Comparison of ENCODE assay signal across 10 cellular contexts in genomic region chr2:182101263-182101662, GRCh38.
DNase-seq lines count a peak whose midpoint lies in the region; ATAC-seq, FAIRE-seq and TF ChIP-seq lines count a peak whose summit lies in the region.
"Had no signal": no experiment of that assay in that cellular context is flagged by ENCODE, and none has a peak within 500 bp of the region (broad histone marks: within the 10 kb centered on the region; RNA-seq: fewer than 3 reads in every experiment).

No MANE protein-coding gene starts in this region.

- no peaks in the 10 kb centered on the region for H3K27me3 ChIP-seq in HepG2 (ENCODE audit: control insufficient read depth in 1 of 2, insufficient read depth in 2 of 2, low read length in 2 of 2)
- H3K27me3 ChIP-seq in right lobe of liver = no peaks in the 10 kb centered on the region

- no peak for TF ChIP-seq EP300 in HepG2 (IDR thresholded peaks at IDR 0.05; ENCODE audit: low read depth in 2 of 2, low read length in 2 of 2)
- no peak for TF ChIP-seq EP300 in HepG2 (CRISPR knock-in tag; IDR thresholded peaks at IDR 0.05; ENCODE audit: borderline replicate concordance)

- H4K20me1 ChIP-seq in HepG2 (ENCODE audit: insufficient read depth, low read length) = no peaks in the 10 kb centered on the region

- H2AFZ ChIP-seq in HepG2 (ENCODE audit: low read length) = no peak overlapping the region

- H3K27ac ChIP-seq in HepG2 (ENCODE audit: extremely low read length, insufficient read depth, low read length) (no peak overlapping the region), right lobe of liver (no peak overlapping the region)

- no peak for TF ChIP-seq RAD21 in HepG2 (CRISPR knock-in tag; IDR thresholded peaks at IDR 0.05)

- no peak for TF ChIP-seq POLR2A in HepG2 (IDR thresholded peaks at IDR 0.05; ENCODE audit: insufficient read depth in 1 of 2, low read depth in 2 of 2, low read length in 2 of 2)
- TF ChIP-seq POLR2A in right lobe of liver (IDR thresholded peaks at IDR 0.05) = no peak

- in situ Hi-C loops in HepG2 (cut with HindIII; ENCODE audit: extremely low pct_ligation_motif_present, low pct_unique_long_range_greater_than_20kb) = no loop called here

- H3K9me3 ChIP-seq in HepG2 (ENCODE audit: low read length) (no peaks in the 10 kb centered on the region), right lobe of liver (no peaks in the 10 kb centered on the region)

- TF ChIP-seq CTCF in HepG2 (CRISPR knock-in tag; IDR thresholded peaks at IDR 0.05) (no peak), right lobe of liver (IDR thresholded peaks at IDR 0.05) (peak in 1 of 4 donors; percentile 14), cardiac fibroblast (IDR thresholded peaks at IDR 0.05; ENCODE audit: low read depth, low read length) (peak; percentile 15)

- no peaks in the 10 kb centered on the region for H3K79me2 ChIP-seq in HepG2 (ENCODE audit: insufficient read depth, low read length)

- H3K4me3 ChIP-seq in HepG2 (replicated peaks in 1 of 3; ENCODE audit: insufficient read depth in 1 of 3, low read depth in 2 of 3, low read length in 3 of 3) (no peak overlapping the region), right lobe of liver (no peak overlapping the region), cardiac fibroblast (replicated peaks in 1 of 2; ENCODE audit: low read depth in 2 of 2, low read length in 2 of 2) (no peak overlapping the region)

- POLR2A ChIA-PET in HepG2 (lab: Yijun Ruan, JAX) = no interaction called here

- DNase-seq in HepG2 (ENCODE audit: low spot score) = peak; percentile 13
- DNase-seq in right lobe of liver = no peak
- peak; percentile 15 for DNase-seq in HuH-7 (ENCODE audit: low spot score)
- DNase-seq in cardiac fibroblast (ENCODE audit: low read depth in 2 of 2) = peak in 1 of 2 donors; percentile 14
- no peak for DNase-seq in HK-2 (ENCODE audit: unreplicated experiment)
- DNase-seq in activated effector memory CD4-positive, alpha-beta T cell treated with Interleukin-2 at 50 U/mL for 16 hours = no peak
- DNase-seq in NCI-H345 treated with DMSO at 0.1 percent for 48 hours (lab: John Stamatoyannopoulos, UW; ENCODE audit: unreplicated experiment) = no peak
- DNase-seq in cerebellar nuclear complex (lab: John Stamatoyannopoulos, UW) = no peak
- DNase-seq: NCI-H1436 had no signal

- H3K4me2 ChIP-seq in HepG2 (ENCODE audit: low read depth, low read length) = no peak overlapping the region

- BruUV-seq in HepG2 (replicated peaks; lab: Mats Ljungman, UMichigan) = no TSS peak

- CTCF ChIA-PET in HepG2 (lab: Yijun Ruan, JAX; ENCODE audit: low intra/inter-chr PET ratio, low total read pairs) = no interaction called here

- FAIRE-seq in HepG2 (lab: Jason Lieb, UNC) = no peak

- H3K36me3 ChIP-seq in HepG2 (replicated peaks in 1 of 2; ENCODE audit: control insufficient read depth in 1 of 2, insufficient read depth in 2 of 2, low read length in 2 of 2) (no peaks in the 10 kb centered on the region), right lobe of liver (no peaks in the 10 kb centered on the region)

- peaks cover 6% of the 10 kb centered on the region; the same call in 1 of the 2 replicates for H3K4me1 ChIP-seq in HepG2 (ENCODE audit: insufficient read depth, low read length)
- H3K4me1 ChIP-seq in right lobe of liver = no peaks in the 10 kb centered on the region

- no peak overlapping the region for H3K9ac ChIP-seq in HepG2 (ENCODE audit: insufficient read depth, low read depth, low read length)

- intact Hi-C loops in HepG2 (cut with micrococcal nuclease; ENCODE audit: unreplicated experiment) (no loop called here), right lobe of liver (cut with DNase I) (no loop called here)

- ATAC-seq in HepG2 = peak; percentile 87
- ATAC-seq in right lobe of liver = no peak
- ATAC-seq: stimulated activated memory B cell treated with anti-CD40 and anti-IgM and Interleukin-4, amounts not matched to agents 10 μg/mL and 1 μg/mL and 100 μg/mL, for 72 hours had no signal

TF ChIP-seq in HepG2, 621 proteins besides CTCF, POLR2A, EP300 and RAD21:
- no peak for TF ChIP-seq MTA3 (CRISPR knock-in tag; IDR thresholded peaks at IDR 0.05)
- TF ChIP-seq, protein P1, sequence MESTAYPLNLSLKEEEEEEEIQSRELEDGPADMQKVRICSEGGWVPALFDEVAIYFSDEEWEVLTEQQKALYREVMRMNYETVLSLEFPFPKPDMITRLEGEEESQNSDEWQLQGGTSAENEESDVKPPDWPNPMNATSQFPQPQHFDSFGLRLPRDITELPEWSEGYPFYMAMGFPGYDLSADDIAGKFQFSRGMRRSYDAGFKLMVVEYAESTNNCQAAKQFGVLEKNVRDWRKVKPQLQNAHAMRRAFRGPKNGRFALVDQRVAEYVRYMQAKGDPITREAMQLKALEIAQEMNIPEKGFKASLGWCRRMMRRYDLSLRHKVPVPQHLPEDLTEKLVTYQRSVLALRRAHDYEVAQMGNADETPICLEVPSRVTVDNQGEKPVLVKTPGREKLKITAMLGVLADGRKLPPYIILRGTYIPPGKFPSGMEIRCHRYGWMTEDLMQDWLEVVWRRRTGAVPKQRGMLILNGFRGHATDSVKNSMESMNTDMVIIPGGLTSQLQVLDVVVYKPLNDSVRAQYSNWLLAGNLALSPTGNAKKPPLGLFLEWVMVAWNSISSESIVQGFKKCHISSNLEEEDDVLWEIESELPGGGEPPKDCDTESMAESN (CRISPR knock-in tag; conservative IDR thresholded peaks at IDR 0.05) = no peak
- no peak for TF ChIP-seq GABPA (IDR thresholded peaks at IDR 0.05; ENCODE audit: low read depth, low read length)
- no peak for TF ChIP-seq GABPA (CRISPR knock-in tag; IDR thresholded peaks at IDR 0.05; ENCODE audit: low read depth)
- no peak for TF ChIP-seq SMAD3 (CRISPR knock-in tag; IDR thresholded peaks at IDR 0.05)
- TF ChIP-seq RXRA (CRISPR knock-in tag; IDR thresholded peaks at IDR 0.05) = no peak
- TF ChIP-seq SYNCRIP (IDR thresholded peaks at IDR 0.05; ENCODE audit: insufficient read depth, low read depth, low read length) = no peak
- TF ChIP-seq AHR (CRISPR knock-in tag; IDR thresholded peaks at IDR 0.05) = no peak
- TF ChIP-seq, protein P2, sequence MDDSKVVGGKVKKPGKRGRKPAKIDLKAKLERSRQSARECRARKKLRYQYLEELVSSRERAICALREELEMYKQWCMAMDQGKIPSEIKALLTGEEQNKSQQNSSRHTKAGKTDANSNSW (CRISPR knock-in tag; IDR thresholded peaks at IDR 0.05; ENCODE audit: borderline replicate concordance) = no peak
- no peak for TF ChIP-seq ZSCAN25 (CRISPR knock-in tag; IDR thresholded peaks at IDR 0.05)
- TF ChIP-seq ARNT (IDR thresholded peaks at IDR 0.05) = no peak
- TF ChIP-seq ZBTB46 (CRISPR knock-in tag; IDR thresholded peaks at IDR 0.05; ENCODE audit: borderline replicate concordance) = no peak
- no peak for TF ChIP-seq ZNF670 (CRISPR knock-in tag; IDR thresholded peaks at IDR 0.05; ENCODE audit: borderline replicate concordance)
- no peak for TF ChIP-seq MNT (IDR thresholded peaks at IDR 0.05)

Comparison
In these comparisons a context has a peak if more than half of its experiments do, and no peak if none do; other contexts are left out.
1. DNase-seq: peak in HepG2 (single experiment) and HuH-7 (single experiment); none in right lobe of liver (0 of 3), HK-2 (single experiment), activated effector memory CD4-positive, alpha-beta T cell treated with Interleukin-2 at 50 U/mL for 16 hours (single experiment), NCI-H345 treated with DMSO at 0.1 percent for 48 hours (single experiment) and cerebellar nuclear complex (0 of 2).